Comparison of ENCODE assay signal across 14 cellular contexts in genomic region chrX:2705036-2705435, GRCh38. TPM values are rescaled to one million over a fixed set of nuclear protein-coding genes. Genes with fewer than 3 reads are reported as not detected.
DNase-seq lines count a peak whose midpoint lies in the region; ATAC-seq and TF ChIP-seq lines count a peak whose summit lies in the region.
"Had no signal": no experiment of that assay in that cellular context is flagged by ENCODE, and none has a peak within 500 bp of the region (broad histone marks: within the 10 kb centered on the region; RNA-seq: fewer than 3 reads in every experiment).

No MANE protein-coding gene starts in this region.

- H3K36me3 ChIP-seq in body of pancreas (replicated peaks in 1 of 2; ENCODE audit: insufficient read depth in 1 of 2, low read depth in 2 of 2): no peaks in the 10 kb centered on the region

- no peaks in the 10 kb centered on the region for H3K9me3 ChIP-seq in body of pancreas
- H3K9me3 ChIP-seq: tibial artery had no signal

- CTCF ChIA-PET in activated CD4-positive, alpha-beta T cell treated with anti-CD3 and anti-CD28 coated beads for 36 hours (lab: Charles Lee): no interaction called here

- H3K27me3 Mint-ChIP-seq in activated CD4-positive, alpha-beta T cell treated with anti-CD3 and anti-CD28 coated beads for 36 hours: no peaks in the 10 kb centered on the region
- H3K27me3 Mint-ChIP-seq in immature natural killer cell (ENCODE audit: low read depth in 3 of 3): peaks cover 0 to 3% (median 2%) of the 10 kb centered on the region in 3 donors

- H3K36me3 Mint-ChIP-seq in activated CD4-positive, alpha-beta T cell treated with anti-CD3 and anti-CD28 coated beads for 36 hours (ENCODE audit: low read depth): peaks cover 55% of the 10 kb centered on the region
- H3K36me3 Mint-ChIP-seq in immature natural killer cell: peaks cover 0 to 10% (median 9%) of the 10 kb centered on the region in 3 donors
- H3K36me3 Mint-ChIP-seq in stimulated activated effector memory CD8-positive, alpha-beta T cell treated with anti-CD3 and anti-CD28 coated beads, Interleukin-12 subunit alpha, Interleukin-12 subunit beta, amount 100 ng/mL, for 72 hours: peaks cover 92% of the 10 kb centered on the region

- H3K4me1 Mint-ChIP-seq in activated CD4-positive, alpha-beta T cell treated with anti-CD3 and anti-CD28 coated beads for 36 hours: peaks cover 96% of the 10 kb centered on the region
- H3K4me1 Mint-ChIP-seq in immature natural killer cell: peaks cover 89 to 90% of the 10 kb centered on the region in 2 donors
- peaks cover 89% of the 10 kb centered on the region for H3K4me1 Mint-ChIP-seq in stimulated activated effector memory CD8-positive, alpha-beta T cell treated with anti-CD3 and anti-CD28 coated beads, Interleukin-12 subunit alpha, Interleukin-12 subunit beta, amount 100 ng/mL, for 72 hours

- peak overlapping the region; percentile 69 for H3K27ac Mint-ChIP-seq in activated CD4-positive, alpha-beta T cell treated with anti-CD3 and anti-CD28 coated beads for 36 hours
- H3K27ac Mint-ChIP-seq in immature natural killer cell: peak overlapping the region in 4 of 6 donors; percentile 0 to 53 (median 42)
- peak overlapping the region; percentile 91 for H3K27ac Mint-ChIP-seq in stimulated activated effector memory CD8-positive, alpha-beta T cell treated with anti-CD3 and anti-CD28 coated beads, Interleukin-12 subunit alpha, Interleukin-12 subunit beta, amount 100 ng/mL, for 72 hours

- WGBS in body of pancreas, 2 donors: 52 to 57% methylated on average over 8 of the region's 8 CpGs

- intact Hi-C loops in activated CD4-positive, alpha-beta T cell treated with anti-CD3 and anti-CD28 coated beads for 36 hours (cut with DNase I, micrococcal nuclease): loop anchor here in 1 of 2 experiments (5.0 kb wide), 1 partner anchor 262 kb away; no protein-coding TSS in a partner anchor
- intact Hi-C loops in body of pancreas (cut with DNase I): no loop called here

- POLR2A ChIA-PET in activated CD4-positive, alpha-beta T cell treated with anti-CD3 and anti-CD28 coated beads for 36 hours (lab: Charles Lee): no interaction called here

- no peaks in the 10 kb centered on the region for H3K27me3 ChIP-seq in body of pancreas
- H3K27me3 ChIP-seq: tibial artery had no signal

- DNase-seq in activated CD4-positive, alpha-beta T cell treated with anti-CD3 and anti-CD28 coated beads for 36 hours: no peak
- DNase-seq in activated CD4-positive, alpha-beta T cell treated with anti-CD3 and anti-CD28 coated beads, Interleukin-2, amount 50 U/mL, for 1 hour: no peak
- peak; percentile 21 to 71 (median 30) for DNase-seq in body of pancreas
- DNase-seq in immature natural killer cell: no peak
- no peak for DNase-seq in stimulated activated effector memory CD8-positive, alpha-beta T cell treated with anti-CD3 and anti-CD28 coated beads, Interleukin-12 subunit alpha, Interleukin-12 subunit beta, amount 100 ng/mL, for 72 hours (ENCODE audit: low spot score in 2 of 2)
- DNase-seq: ACHN, KBM-7, mesendoderm, NCI-H510A, SW 1271 had no signal

- H3K4me3 Mint-ChIP-seq in activated CD4-positive, alpha-beta T cell treated with anti-CD3 and anti-CD28 coated beads for 36 hours: peak overlapping the region; percentile 40
- H3K4me3 Mint-ChIP-seq in immature natural killer cell: peak overlapping the region in 2 of 5 donors; percentile 3 to 58
- peak overlapping the region; percentile 65 for H3K4me3 Mint-ChIP-seq in stimulated activated effector memory CD8-positive, alpha-beta T cell treated with anti-CD3 and anti-CD28 coated beads, Interleukin-12 subunit alpha, Interleukin-12 subunit beta, amount 100 ng/mL, for 72 hours

- no peak for TF ChIP-seq POLR2A in body of pancreas (IDR thresholded peaks at IDR 0.05)

- H3K4me3 ChIP-seq in body of pancreas: no peak overlapping the region
- H3K4me3 ChIP-seq: tibial artery had no signal

- peak overlapping the region in 2 of 4 donors; percentile 43 to 48 for H3K27ac ChIP-seq in body of pancreas

- peaks cover 62% of the 10 kb centered on the region for H3K4me1 ChIP-seq in body of pancreas

- ATAC-seq in activated CD4-positive, alpha-beta T cell treated with anti-CD3 and anti-CD28 coated beads for 36 hours: no peak
- peak; percentile 48 for ATAC-seq in body of pancreas
- no peak for ATAC-seq in stimulated activated effector memory CD8-positive, alpha-beta T cell treated with anti-CD3 and anti-CD28 coated beads, Interleukin-12 subunit alpha, Interleukin-12 subunit beta, amount 100 ng/mL, for 72 hours
- ATAC-seq in GM18873 (IDR thresholded peaks at IDR 0.05; ENCODE audit: low FRiP score, unreplicated experiment): no peak
- ATAC-seq in GM18519 (IDR thresholded peaks at IDR 0.05; ENCODE audit: low FRiP score, unreplicated experiment): no peak
- no peak for ATAC-seq in HG03457 (IDR thresholded peaks at IDR 0.05; ENCODE audit: unreplicated experiment)

- TF ChIP-seq CTCF in body of pancreas (IDR thresholded peaks at IDR 0.05): no peak

- H3K9me3 Mint-ChIP-seq in activated CD4-positive, alpha-beta T cell treated with anti-CD3 and anti-CD28 coated beads for 36 hours (ENCODE audit: low read depth): peaks cover 6% of the 10 kb centered on the region
- H3K9me3 Mint-ChIP-seq in immature natural killer cell: peaks cover 0 to 3% (median 0%) of the 10 kb centered on the region in 6 donors
- H3K9me3 Mint-ChIP-seq in stimulated activated effector memory CD8-positive, alpha-beta T cell treated with anti-CD3 and anti-CD28 coated beads, Interleukin-12 subunit alpha, Interleukin-12 subunit beta, amount 100 ng/mL, for 72 hours: peaks cover 7% of the 10 kb centered on the region

RNA-seq across cellular contexts. Expression of gene CD99, which starts 13.9 kb away (rescaled TPM):
- 100 to 1,000 TPM; 169 to 216 TPM for total RNA-seq in activated CD4-positive, alpha-beta T cell treated with anti-CD3 and anti-CD28 coated beads for 36 hours
- 100 to 1,000 TPM; 126 to 183 TPM for total RNA-seq in body of pancreas
- polyA plus RNA-seq in immature natural killer cell: 100 to 1,000 TPM; 479 to 672 (median 543) TPM

RNA-seq across cellular contexts. Expression of gene XG, which starts 46.8 kb away (rescaled TPM):
- not detected for total RNA-seq in activated CD4-positive, alpha-beta T cell treated with anti-CD3 and anti-CD28 coated beads for 36 hours
- total RNA-seq in body of pancreas: under 1 TPM in 1 of 2 donors, not detected in 1; 0.26 TPM
- polyA plus RNA-seq in immature natural killer cell: not detected

Comparison
In these comparisons a context has a peak if more than half of its experiments do, and no peak if none do; other contexts are left out.
1. DNase-seq: peak in body of pancreas (4 of 4); none in activated CD4-positive, alpha-beta T cell treated with anti-CD3 and anti-CD28 coated beads for 36 hours (single experiment), activated CD4-positive, alpha-beta T cell treated with anti-CD3 and anti-CD28 coated beads, Interleukin-2, amount 50 U/mL, for 1 hour (single experiment), immature natural killer cell (0 of 3) and stimulated activated effector memory CD8-positive, alpha-beta T cell treated with anti-CD3 and anti-CD28 coated beads, Interleukin-12 subunit alpha, Interleukin-12 subunit beta, amount 100 ng/mL, for 72 hours (0 of 2).
2. Peak in every context shown above with its lines, with median percentiles within 50 percentile points of each other: H3K27ac Mint-ChIP-seq.